8 cellular contexts compared by ENCODE assay signal in genomic region chr16:87324411-87325275, GRCh38. TPM values are rescaled to one million over a fixed set of nuclear protein-coding genes. Genes with fewer than 3 reads are reported as not detected.
A peak's percentile ranks its signal among the peaks of the same experiment; 100 is the strongest.
DNase-seq lines count a peak whose midpoint lies in the region; ATAC-seq, FAIRE-seq and TF ChIP-seq lines count a peak whose summit lies in the region.

No MANE protein-coding gene starts in this region.

- H3K27me3 ChIP-seq in BE2C: no peaks in the 10 kb centered on the region
- no peaks in the 10 kb centered on the region for H3K27me3 ChIP-seq in bronchial epithelial cell (ENCODE audit: control insufficient read depth, insufficient read depth, low read length)
- no peaks in the 10 kb centered on the region for H3K27me3 ChIP-seq in left lung

- peak; percentile 68 for DNase-seq in BE2C
- peak in 1 of 3 donors; percentile 23 for DNase-seq in T-helper 17 cell
- no peak for DNase-seq in bronchial epithelial cell (ENCODE audit: low read depth)
- peak in 1 of 2 donors; percentile 72 for DNase-seq in left lung
- peak; percentile 12 to 17 for DNase-seq in stimulated activated CD8-positive, alpha-beta memory T cell treated with anti-CD3 and anti-CD28 coated beads, Interleukin-7, amount 100 ng/mL, for 4 hours (ENCODE audit: low read depth in 2 of 2)
- DNase-seq in A172 (ENCODE audit: low spot score): no peak
- DNase-seq in NCI-H146 treated with DMSO at 0.1 percent for 48 hours (lab: John Stamatoyannopoulos, UW; ENCODE audit: unreplicated experiment): no peak

- H3K27ac ChIP-seq in left lung: no peak overlapping the region

- H3K9me3 ChIP-seq in BE2C (no peaks in the 10 kb centered on the region), T-helper 17 cell (ENCODE audit: control insufficient read depth, low read length, poor library complexity, severe bottlenecking) (no peaks in the 10 kb centered on the region), left lung (no peaks in the 10 kb centered on the region)

- ATAC-seq in GM21825 (IDR thresholded peaks at IDR 0.05; ENCODE audit: unreplicated experiment) (peak; percentile 48), T-helper 17 cell (peak; percentile 85), left lung (peak; percentile 76)

- H3K4me1 Mint-ChIP-seq in T-helper 17 cell: peaks cover 6% of the 10 kb centered on the region

- no peaks in the 10 kb centered on the region for H3K4me1 ChIP-seq in BE2C
- peaks cover 4 to 10% of the 10 kb centered on the region in 2 donors for H3K4me1 ChIP-seq in left lung

- TF ChIP-seq CTCF in BE2C (IDR thresholded peaks at IDR 0.05; ENCODE audit: low read depth, low read length): peak; percentile 87
- TF ChIP-seq CTCF in bronchial epithelial cell (IDR thresholded peaks at IDR 0.05; ENCODE audit: insufficient read depth, low read length, severe bottlenecking): peak; percentile 74
- TF ChIP-seq CTCF in left lung (IDR thresholded peaks at IDR 0.05): peak; percentile 67 to 79

- no peak for FAIRE-seq in bronchial epithelial cell (lab: Jason Lieb, UNC)

- H3K27ac Mint-ChIP-seq in T-helper 17 cell: no peak overlapping the region

- H3K36me3 ChIP-seq in BE2C: peaks cover 1% of the 10 kb centered on the region
- peaks cover 11% of the 10 kb centered on the region for H3K36me3 ChIP-seq in bronchial epithelial cell (ENCODE audit: control insufficient read depth, insufficient read depth, low read length)
- peaks cover 0 to 20% of the 10 kb centered on the region in 2 donors for H3K36me3 ChIP-seq in left lung

- no peaks in the 10 kb centered on the region for H3K36me3 Mint-ChIP-seq in T-helper 17 cell (ENCODE audit: low read depth)

- H3K4me3 Mint-ChIP-seq in T-helper 17 cell: no peak overlapping the region

- no peak overlapping the region for H3K4me3 ChIP-seq in BE2C (ENCODE audit: low read depth, low read length)
- no peak overlapping the region for H3K4me3 ChIP-seq in bronchial epithelial cell (ENCODE audit: low read depth, low read length)
- no peak overlapping the region for H3K4me3 ChIP-seq in left lung

- H3K27me3 Mint-ChIP-seq in T-helper 17 cell: no peaks in the 10 kb centered on the region

- intact Hi-C loops in left lung (cut with DNase I): no loop called here

RNA-seq across cellular contexts. Expression of gene C16orf95, which starts 7.5 kb away (rescaled TPM):
- 3.1 TPM for polyA plus RNA-seq in BE2C (2012; ENCODE audit: insufficient read depth, insufficient read length, low read depth)
- total RNA-seq in T-helper 17 cell (1 to 10 TPM; 2.0 to 2.6 TPM), bronchial epithelial cell (0.79 and 1.8 TPM in 2 replicates), left lung (1 to 10 TPM; 2.3 to 6.7 TPM)
- 18.0 and 22.8 TPM in 2 replicates for total RNA-seq in A172 (2014; rRNA removed; shearing (Covaris generic))

RNA-seq across cellular contexts. Expression of gene FBXO31, which starts 58.9 kb away (rescaled TPM):
- polyA plus RNA-seq in BE2C (2012; ENCODE audit: insufficient read depth, insufficient read length, low read depth): 36.7 TPM
- total RNA-seq in T-helper 17 cell (10 to 100 TPM; 32.7 to 41.7 TPM), bronchial epithelial cell (22.9 and 24.7 TPM in 2 replicates), left lung (10 to 100 TPM; 21.0 to 21.9 TPM)
- 18.4 and 19.8 TPM in 2 replicates for total RNA-seq in A172 (2014; rRNA removed; shearing (Covaris generic))

Comparison
In these comparisons a context has a peak if more than half of its experiments do, and no peak if none do; other contexts are left out.
1. DNase-seq: peak in BE2C (single experiment) and stimulated activated CD8-positive, alpha-beta memory T cell treated with anti-CD3 and anti-CD28 coated beads, Interleukin-7, amount 100 ng/mL, for 4 hours (2 of 2); none in bronchial epithelial cell (single experiment), A172 (single experiment) and NCI-H146 treated with DMSO at 0.1 percent for 48 hours (single experiment).
2. Peak in every context shown above with its lines, with median percentiles within 50 percentile points of each other: CTCF ChIP-seq and ATAC-seq.